In the genomic region with DNA sequence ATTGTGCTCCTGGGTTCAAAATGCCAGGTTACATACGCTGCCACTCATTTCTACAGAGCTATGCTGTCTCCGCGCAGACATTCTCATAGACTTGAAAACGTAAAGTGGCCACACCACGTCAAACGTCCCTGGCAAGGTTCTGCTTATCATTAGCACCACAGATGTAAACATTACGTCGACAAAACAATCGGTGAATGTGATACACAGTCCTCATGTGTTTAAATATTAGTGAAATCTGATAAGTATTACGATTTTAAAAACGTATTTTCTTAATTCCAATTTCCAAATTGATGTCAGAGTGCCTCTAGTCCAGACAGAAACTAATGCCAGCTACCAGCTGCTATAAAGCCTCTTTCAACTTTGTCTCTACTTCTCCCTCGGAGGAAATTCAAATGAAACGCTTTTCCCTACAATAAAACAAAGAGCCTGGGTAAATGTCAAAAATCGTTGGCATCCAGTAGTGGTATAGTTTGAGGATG, we compare ENCODE assay signal across 7 cellular contexts. TPM values are rescaled to one million over a fixed set of nuclear protein-coding genes. Genes with fewer than 3 reads are reported as not detected.
DNase-seq lines count a peak whose midpoint lies in the region; ATAC-seq and TF ChIP-seq lines count a peak whose summit lies in the region.

No MANE protein-coding gene starts in this region.

- no peaks in the 10 kb centered on the region for H3K27me3 Mint-ChIP-seq in activated CD8-positive, alpha-beta T cell treated with anti-CD3 and anti-CD28 coated beads for 36 hours

- intact Hi-C loops in activated CD8-positive, alpha-beta T cell treated with anti-CD3 and anti-CD28 coated beads for 36 hours (cut with micrococcal nuclease) = loop anchor here (5.0 to 10.0 kb wide), 2 partner anchors 92 to 515 kb away; partner anchors contain the start of gene SLC39A10

- peak overlapping the region; percentile 97 for H3K4me3 ChIP-seq in GM12865 (ENCODE audit: low read depth, low read length)
- H3K4me3 ChIP-seq in fibroblast of villous mesenchyme (ENCODE audit: low read depth, low read length) = peak overlapping the region; percentile 98
- H3K4me3 ChIP-seq in neutrophil (ENCODE audit: low read depth in 1 of 2, low read length in 1 of 2) = peak overlapping the region; percentile 86 to 91

- H3K27ac Mint-ChIP-seq in activated CD8-positive, alpha-beta T cell treated with anti-CD3 and anti-CD28 coated beads for 36 hours = peak overlapping the region; percentile 91

- peaks cover 38 to 51% of the 10 kb centered on the region in 2 experiments for H3K4me1 ChIP-seq in neutrophil (ENCODE audit: control insufficient read depth in 1 of 2, insufficient read depth in 1 of 2, low read depth in 1 of 2, low read length in 1 of 2)

- CTCF ChIA-PET in activated CD8-positive, alpha-beta T cell treated with anti-CD3 and anti-CD28 coated beads for 36 hours (lab: Charles Lee) = interaction anchor here (1.0 to 1.9 kb wide), 6 partner anchors 58 to 284 kb away, joined by 3 to 6 read pairs (median 4); no protein-coding TSS in a partner anchor

- POLR2A ChIA-PET in activated CD8-positive, alpha-beta T cell treated with anti-CD3 and anti-CD28 coated beads for 36 hours (lab: Charles Lee) = interaction anchor here (0.6 to 5.7 kb wide), 33 partner anchors 10 to 610 kb away, joined by 3 to 145 read pairs (median 5); no protein-coding TSS in a partner anchor

- peak overlapping the region; percentile 95 for H3K27ac ChIP-seq in neutrophil

- ATAC-seq in HG02610 (IDR thresholded peaks at IDR 0.05; ENCODE audit: unreplicated experiment) = peak; percentile 26
- ATAC-seq in activated CD8-positive, alpha-beta T cell treated with anti-CD3 and anti-CD28 coated beads for 36 hours = peak; percentile 12

- H3K4me1 Mint-ChIP-seq in activated CD8-positive, alpha-beta T cell treated with anti-CD3 and anti-CD28 coated beads for 36 hours (ENCODE audit: low read depth) = peaks cover 35% of the 10 kb centered on the region

- H3K27me3 ChIP-seq in neutrophil = no peaks in the 10 kb centered on the region

- H3K36me3 ChIP-seq in neutrophil = peaks cover 4% of the 10 kb centered on the region

- peak overlapping the region; percentile 99 for H3K4me3 Mint-ChIP-seq in activated CD8-positive, alpha-beta T cell treated with anti-CD3 and anti-CD28 coated beads for 36 hours

- H3K9me3 Mint-ChIP-seq in activated CD8-positive, alpha-beta T cell treated with anti-CD3 and anti-CD28 coated beads for 36 hours = no peaks in the 10 kb centered on the region

- DNase-seq in GM12865 (ENCODE audit: low read depth) (peak; percentile 77), NCI-H460 (ENCODE audit: extremely low read depth, low read depth) (peak; percentile 58), fibroblast of villous mesenchyme (ENCODE audit: low read depth) (peak; percentile 84), NCI-H2196 treated with DMSO at 0.1 percent for 48 hours (lab: John Stamatoyannopoulos, UW; ENCODE audit: unreplicated experiment) (no peak)
- DNase-seq in activated CD8-positive, alpha-beta T cell treated with anti-CD3 and anti-CD28 coated beads for 36 hours = peak; percentile 78

- TF ChIP-seq CTCF in GM12865 (IDR thresholded peaks at IDR 0.05; ENCODE audit: insufficient read depth, low read depth, low read length, missing control alignments) (no peak), fibroblast of villous mesenchyme (IDR thresholded peaks at IDR 0.05; ENCODE audit: insufficient read depth, low read depth, low read length) (no peak), neutrophil (IDR thresholded peaks at IDR 0.05) (no peak)
- TF ChIP-seq CTCF in activated CD8-positive, alpha-beta T cell treated with anti-CD3 and anti-CD28 coated beads for 36 hours (IDR thresholded peaks at IDR 0.05) = no peak

- H3K9me3 ChIP-seq in neutrophil = no peaks in the 10 kb centered on the region

- peaks cover 68% of the 10 kb centered on the region for H3K36me3 Mint-ChIP-seq in activated CD8-positive, alpha-beta T cell treated with anti-CD3 and anti-CD28 coated beads for 36 hours (ENCODE audit: low read depth)

RNA-seq across cellular contexts. Expression of gene STK17B, which starts 1.1 kb away (rescaled TPM):
- 23.2 and 23.8 TPM in 2 replicates for total RNA-seq in NCI-H460 (2014; rRNA removed; shearing (Covaris generic))
- polyA plus RNA-seq in NCI-H460 (2014; cell fraction: nucleus; rRNA removed) = 9.5 and 13.3 TPM in 2 replicates
- total RNA-seq in activated CD8-positive, alpha-beta T cell treated with anti-CD3 and anti-CD28 coated beads for 36 hours = 100 to 1,000 TPM; 237 to 250 TPM
- 43.6 and 44.1 TPM in 2 replicates for total RNA-seq in fibroblast of villous mesenchyme
